2 cellular contexts compared by ENCODE assay signal in the genomic region with DNA sequence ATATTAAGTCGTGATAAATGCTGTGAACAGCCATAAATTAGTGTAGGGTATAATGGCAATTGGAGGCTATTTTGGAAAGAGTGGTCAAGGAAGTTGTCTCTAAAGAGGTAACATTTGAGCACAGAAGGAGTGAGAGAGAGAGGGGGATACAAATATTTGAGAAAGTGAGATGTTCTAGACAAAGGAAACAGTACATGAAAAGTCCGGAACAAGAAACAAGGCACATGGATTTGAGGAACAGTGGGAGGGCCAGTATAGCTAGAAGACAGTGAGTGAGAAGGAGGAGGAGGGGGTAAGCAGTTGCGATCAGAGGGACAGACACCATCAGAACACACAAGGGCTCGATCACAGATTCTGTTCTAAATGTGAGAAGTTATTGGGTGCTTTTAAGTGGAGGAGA.
TF ChIP-seq lines count a peak whose summit lies in the region.

No MANE protein-coding gene starts in this region.

TF ChIP-seq in HEK293, 187 proteins besides CTCF, POLR2A, EP300 and RAD21:
- TF ChIP-seq ZNF600 (tag by site-specific recombination; IDR thresholded peaks at IDR 0.05) (peak; percentile 93), ZBTB8A (tag by site-specific recombination; IDR thresholded peaks at IDR 0.05) (no peak), ZNF792 (tag by site-specific recombination; IDR thresholded peaks at IDR 0.05) (no peak), ZNF768 (tag by site-specific recombination; IDR thresholded peaks at IDR 0.05) (no peak), OVOL3 (tag by site-specific recombination; IDR thresholded peaks at IDR 0.05) (no peak), MEIS1 (CRISPR knock-in tag; IDR thresholded peaks at IDR 0.05; ENCODE audit: borderline replicate concordance) (no peak), ZNF629 (tag by site-specific recombination; IDR thresholded peaks at IDR 0.05) (no peak)
TF ChIP-seq in HEK293: peak in this region for 1.

TF ChIP-seq in neural cell, 6 proteins besides CTCF, POLR2A, EP300 and RAD21:
- no peak for TF ChIP-seq POLR2AphosphoS5 (IDR thresholded peaks at IDR 0.05)
- no peak for TF ChIP-seq MXI1 (conservative IDR thresholded peaks at IDR 0.05; ENCODE audit: poor library complexity, severe bottlenecking)
- no peak for TF ChIP-seq EZH2 (IDR thresholded peaks at IDR 0.05; ENCODE audit: borderline replicate concordance, insufficient read depth, low read length, poor library complexity, severe bottlenecking)
- TF ChIP-seq SMC3 (conservative IDR thresholded peaks at IDR 0.05; ENCODE audit: poor library complexity), result no peak
- TF ChIP-seq REST (IDR thresholded peaks at IDR 0.05; ENCODE audit: borderline replicate concordance), result no peak
- no peak for TF ChIP-seq TAF1 (IDR thresholded peaks at IDR 0.05; ENCODE audit: low read depth)
